In the genomic region with DNA sequence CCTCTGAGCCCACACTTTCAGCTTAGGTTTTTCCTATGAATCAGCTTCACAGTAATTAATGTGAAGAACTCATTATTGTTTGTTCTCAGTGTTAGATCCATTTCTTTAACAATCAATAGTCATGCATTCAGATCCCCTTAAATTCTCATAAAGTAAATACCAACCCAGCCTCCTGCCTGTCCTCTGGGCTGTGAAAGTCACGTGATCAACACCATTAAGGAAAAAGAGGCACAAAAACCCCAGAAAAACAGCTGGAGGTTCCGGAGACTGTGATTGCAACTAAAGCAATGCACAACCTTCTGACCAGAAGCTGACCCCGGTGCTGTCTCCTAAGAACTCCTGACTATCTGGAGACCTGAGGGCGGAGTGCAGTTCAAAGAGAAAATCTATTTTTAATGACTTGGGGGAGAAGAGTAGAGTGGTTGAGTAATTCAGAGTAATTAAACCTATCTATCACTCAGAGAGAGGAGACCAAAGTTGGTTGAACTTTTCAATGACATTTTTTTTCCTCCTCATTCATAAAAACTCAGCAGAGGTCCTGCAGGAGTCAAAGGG, we compare ENCODE assay signal across 30 cellular contexts.
A peak's percentile ranks its signal among the peaks of the same experiment; 100 is the strongest.
DNase-seq lines count a peak whose midpoint lies in the region; TF ChIP-seq lines count a peak whose summit lies in the region.
"Had no signal": no experiment of that assay in that cellular context is flagged by ENCODE, and none has a peak within 500 bp of the region (broad histone marks: within the 10 kb centered on the region; RNA-seq: fewer than 3 reads in every experiment).

No MANE protein-coding gene starts in this region.

- no peak for TF ChIP-seq CTCF in HEK293 (tag by site-specific recombination; IDR thresholded peaks at IDR 0.05)
- TF ChIP-seq CTCF in nephron (IDR thresholded peaks at IDR 0.05; ENCODE audit: unreplicated experiment in 3 of 3), result no peak
- TF ChIP-seq CTCF in lower leg skin (IDR thresholded peaks at IDR 0.05), result no peak

- no peak overlapping the region for H3K4me3 Mint-ChIP-seq in nephron
- no peak overlapping the region for H3K4me3 Mint-ChIP-seq in activated naive CD4-positive, alpha-beta T cell treated with anti-CD3 and anti-CD28 coated beads, Interleukin-2, amount 10 ng/mL, durations not matched to agents 7 days and 5 days
- H3K4me3 Mint-ChIP-seq: CD4-positive, alpha-beta T cell had no signal

- no peak for TF ChIP-seq POLR2A in lower leg skin (IDR thresholded peaks at IDR 0.05)

- H3K9me3 ChIP-seq in HEK293 (ENCODE audit: control insufficient read depth, insufficient read depth, low read depth, low read length), result no peaks in the 10 kb centered on the region
- H3K9me3 ChIP-seq: BLaER1 treated with 17β-estradiol and CSF1 and Interleukin-3, amounts not matched to agents 10 nM and 100 nM; Caco-2 had no signal

- DNase-seq in A172 (ENCODE audit: low spot score) (peak; percentile 49), lower leg skin (ENCODE audit: low spot score in 2 of 2) (no peak), NCI-H2196 (lab: John Stamatoyannopoulos, UW; ENCODE audit: unreplicated experiment) (no peak), NCI-H345 (lab: John Stamatoyannopoulos, UW) (no peak)
- DNase-seq in activated naive CD4-positive, alpha-beta T cell treated with anti-CD3 and anti-CD28 coated beads, Interleukin-2, amount 10 ng/mL, durations not matched to agents 7 days and 5 days, result no peak
- DNase-seq: AML-193; Caco-2; CD4-positive, alpha-beta T cell; DMS 273 treated with DMSO at 0.1 percent for 48 hours; DMS79; EL; GDM1; Karpas-422; MV-4-11; NCI-H1105; NCI-H1436 treated with DMSO at 0.1 percent for 48 hours; NCI-H187 treated with DMSO at 0.1 percent for 48 hours; NCI-H2107; NCI-H446 treated with DMSO at 0.1 percent for 48 hours; NCI-H526; NK-92 treated with Interleukin-12 subunit alpha and Interleukin-12 subunit beta, amount 100 ng/mL, for 24 hours; PC-3; Right ventricle myocardium superior; RPMI8226 had no signal

- peaks cover 3% of the 10 kb centered on the region for H3K27me3 Mint-ChIP-seq in nephron (ENCODE audit: low read depth)
- H3K27me3 Mint-ChIP-seq in activated naive CD4-positive, alpha-beta T cell treated with anti-CD3 and anti-CD28 coated beads, Interleukin-2, amount 10 ng/mL, durations not matched to agents 7 days and 5 days, result peaks cover 33% of the 10 kb centered on the region
- H3K27me3 Mint-ChIP-seq: CD4-positive, alpha-beta T cell had no signal

- H3K36me3 Mint-ChIP-seq in nephron (ENCODE audit: low read depth), result no peaks in the 10 kb centered on the region
- no peaks in the 10 kb centered on the region for H3K36me3 Mint-ChIP-seq in activated naive CD4-positive, alpha-beta T cell treated with anti-CD3 and anti-CD28 coated beads, Interleukin-2, amount 10 ng/mL, durations not matched to agents 7 days and 5 days

- no peaks in the 10 kb centered on the region for H3K9me3 Mint-ChIP-seq in nephron
- no peaks in the 10 kb centered on the region for H3K9me3 Mint-ChIP-seq in activated naive CD4-positive, alpha-beta T cell treated with anti-CD3 and anti-CD28 coated beads, Interleukin-2, amount 10 ng/mL, durations not matched to agents 7 days and 5 days
- H3K9me3 Mint-ChIP-seq: CD4-positive, alpha-beta T cell had no signal

- CTCF ChIA-PET in HEK293 (lab: Yijun Ruan, JAX), result interaction anchor here (0.7 to 7.6 kb wide), 4 partner anchors 17 to 127 kb away, joined by 3 to 46 read pairs (median 6); no protein-coding TSS in a partner anchor
- CTCF ChIA-PET in activated naive CD4-positive, alpha-beta T cell treated with anti-CD3 and anti-CD28 coated beads, Interleukin-2, amount 10 ng/mL, durations not matched to agents 7 days and 5 days (lab: Charles Lee), result interaction anchor here (0.9 kb wide), 1 partner anchor 11 kb away, joined by 3 read pairs; no protein-coding TSS in a partner anchor

- no peak overlapping the region for H3K4me3 ChIP-seq in HEK293 (ENCODE audit: low read depth, low read length)
- H3K4me3 ChIP-seq in lower leg skin (ENCODE audit: low read depth, poor library complexity, severe bottlenecking), result no peak overlapping the region
- H3K4me3 ChIP-seq: BLaER1 treated with 17β-estradiol and CSF1 and Interleukin-3, amounts not matched to agents 10 nM and 100 nM; GM12878 had no signal

- peak overlapping the region; percentile 3 to 37 (median 6) for H3K27ac Mint-ChIP-seq in nephron
- no peak overlapping the region for H3K27ac Mint-ChIP-seq in activated naive CD4-positive, alpha-beta T cell treated with anti-CD3 and anti-CD28 coated beads, Interleukin-2, amount 10 ng/mL, durations not matched to agents 7 days and 5 days
- H3K27ac Mint-ChIP-seq: CD4-positive, alpha-beta T cell had no signal

- intact Hi-C loops in lower leg skin (cut with DNase I; ENCODE audit: low total_unique reads), result no loop called here

- H3K36me3 ChIP-seq in HEK293 (ENCODE audit: control insufficient read depth in 2 of 2, insufficient read depth in 1 of 2, low read length in 2 of 2), result no peaks in the 10 kb centered on the region
- H3K36me3 ChIP-seq: BLaER1 treated with 17β-estradiol and CSF1 and Interleukin-3, amounts not matched to agents 10 nM and 100 nM had no signal

- WGBS in lower leg skin, 2 donors, result 84 to 91% methylated on average over 4 of the region's 4 CpGs

- no peak overlapping the region for H3K27ac ChIP-seq in HEK293 (ENCODE audit: extremely low read depth, low read depth, low read length)
- H3K27ac ChIP-seq: BLaER1 treated with 17β-estradiol and CSF1 and Interleukin-3, amounts not matched to agents 10 nM and 100 nM; HL-60 had no signal

- no peaks in the 10 kb centered on the region for H3K4me1 ChIP-seq in HEK293 (ENCODE audit: control insufficient read depth, insufficient read depth, low read length)
- H3K4me1 ChIP-seq: BLaER1 treated with 17β-estradiol and CSF1 and Interleukin-3, amounts not matched to agents 10 nM and 100 nM had no signal

- POLR2A ChIA-PET in HEK293 (lab: Yijun Ruan, JAX), result no interaction called here

- peaks cover 70% of the 10 kb centered on the region for H3K4me1 Mint-ChIP-seq in nephron
- H3K4me1 Mint-ChIP-seq in activated naive CD4-positive, alpha-beta T cell treated with anti-CD3 and anti-CD28 coated beads, Interleukin-2, amount 10 ng/mL, durations not matched to agents 7 days and 5 days, result no peaks in the 10 kb centered on the region

TF ChIP-seq in HEK293, 187 proteins besides CTCF, POLR2A, EP300 and RAD21:
- TF ChIP-seq TCF7L2 (IDR thresholded peaks at IDR 0.05; ENCODE audit: borderline replicate concordance, low read depth, low read length) (peak; percentile 48; the same call in 1 of the 2 replicates), ZNF121 (tag by site-specific recombination; IDR thresholded peaks at IDR 0.05) (no peak)
TF ChIP-seq in HEK293: peak in this region for 1.

TF ChIP-seq in PFSK-1, 5 proteins besides CTCF, POLR2A, EP300 and RAD21:
- 0 out of 2 replicates have a peak, but pooled peaks have one; percentile 34 for TF ChIP-seq POLR2AphosphoS5 (IDR thresholded peaks at IDR 0.05; ENCODE audit: low read depth, low read length)
- TF ChIP-seq FOXP2 (optimal IDR thresholded peaks at IDR 0.05; ENCODE audit: borderline replicate concordance, extremely low read depth, extremely low read length, insufficient read depth), result no peak
- TF ChIP-seq, protein P1, sequence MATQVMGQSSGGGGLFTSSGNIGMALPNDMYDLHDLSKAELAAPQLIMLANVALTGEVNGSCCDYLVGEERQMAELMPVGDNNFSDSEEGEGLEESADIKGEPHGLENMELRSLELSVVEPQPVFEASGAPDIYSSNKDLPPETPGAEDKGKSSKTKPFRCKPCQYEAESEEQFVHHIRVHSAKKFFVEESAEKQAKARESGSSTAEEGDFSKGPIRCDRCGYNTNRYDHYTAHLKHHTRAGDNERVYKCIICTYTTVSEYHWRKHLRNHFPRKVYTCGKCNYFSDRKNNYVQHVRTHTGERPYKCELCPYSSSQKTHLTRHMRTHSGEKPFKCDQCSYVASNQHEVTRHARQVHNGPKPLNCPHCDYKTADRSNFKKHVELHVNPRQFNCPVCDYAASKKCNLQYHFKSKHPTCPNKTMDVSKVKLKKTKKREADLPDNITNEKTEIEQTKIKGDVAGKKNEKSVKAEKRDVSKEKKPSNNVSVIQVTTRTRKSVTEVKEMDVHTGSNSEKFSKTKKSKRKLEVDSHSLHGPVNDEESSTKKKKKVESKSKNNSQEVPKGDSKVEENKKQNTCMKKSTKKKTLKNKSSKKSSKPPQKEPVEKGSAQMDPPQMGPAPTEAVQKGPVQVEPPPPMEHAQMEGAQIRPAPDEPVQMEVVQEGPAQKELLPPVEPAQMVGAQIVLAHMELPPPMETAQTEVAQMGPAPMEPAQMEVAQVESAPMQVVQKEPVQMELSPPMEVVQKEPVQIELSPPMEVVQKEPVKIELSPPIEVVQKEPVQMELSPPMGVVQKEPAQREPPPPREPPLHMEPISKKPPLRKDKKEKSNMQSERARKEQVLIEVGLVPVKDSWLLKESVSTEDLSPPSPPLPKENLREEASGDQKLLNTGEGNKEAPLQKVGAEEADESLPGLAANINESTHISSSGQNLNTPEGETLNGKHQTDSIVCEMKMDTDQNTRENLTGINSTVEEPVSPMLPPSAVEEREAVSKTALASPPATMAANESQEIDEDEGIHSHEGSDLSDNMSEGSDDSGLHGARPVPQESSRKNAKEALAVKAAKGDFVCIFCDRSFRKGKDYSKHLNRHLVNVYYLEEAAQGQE (IDR thresholded peaks at IDR 0.05; ENCODE audit: insufficient read depth in 1 of 2, low read depth in 2 of 2, low read length in 2 of 2), result 0 out of 4 replicates have a peak, but pooled peaks of 1 of the 2 experiments have one; percentile 5
- TF ChIP-seq TAF1 (IDR thresholded peaks at IDR 0.05; ENCODE audit: borderline replicate concordance, insufficient read depth, low read length), result no peak
- 0 out of 2 replicates have a peak, but pooled peaks have one; percentile 34 for TF ChIP-seq SIN3A (IDR thresholded peaks at IDR 0.05; ENCODE audit: borderline replicate concordance, insufficient read depth, low read length)
